ENCODE assay signal across 1 cellular context in the genomic region with DNA sequence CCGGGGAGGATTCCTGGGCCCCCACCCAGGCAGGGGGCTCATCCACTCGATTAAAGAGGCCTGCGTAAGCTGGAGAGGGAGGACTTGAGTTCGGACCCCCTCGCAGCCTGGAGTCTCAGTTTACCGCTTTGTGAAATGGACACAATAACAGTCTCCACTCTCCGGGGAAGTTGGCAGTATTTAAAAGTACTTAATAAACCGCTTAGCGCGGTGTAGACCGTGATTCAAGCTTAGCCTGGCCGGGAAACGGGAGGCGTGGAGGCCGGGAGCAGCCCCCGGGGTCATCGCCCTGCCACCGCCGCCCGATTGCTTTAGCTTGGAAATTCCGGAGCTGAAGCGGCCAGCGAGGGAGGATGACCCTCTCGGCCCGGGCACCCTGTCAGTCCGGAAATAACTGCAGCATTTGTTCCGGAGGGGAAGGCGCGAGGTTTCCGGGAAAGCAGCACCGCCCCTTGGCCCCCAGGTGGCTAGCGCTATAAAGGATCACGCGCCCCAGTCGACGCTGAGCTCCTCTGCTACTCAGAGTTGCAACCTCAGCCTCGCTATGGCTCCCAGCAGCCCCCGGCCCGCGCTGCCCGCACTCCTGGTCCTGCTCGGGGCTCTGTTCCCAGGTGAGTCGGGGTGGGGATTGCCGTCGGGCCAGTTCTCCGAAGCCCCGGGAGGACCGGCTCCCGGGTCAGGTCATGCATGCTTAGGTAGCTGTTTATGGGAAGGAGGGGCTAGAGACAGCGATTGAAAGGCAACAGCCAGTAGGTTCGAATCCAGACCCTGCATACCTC.
TF ChIP-seq lines count a peak whose summit lies in the region.

A gene with protein sequence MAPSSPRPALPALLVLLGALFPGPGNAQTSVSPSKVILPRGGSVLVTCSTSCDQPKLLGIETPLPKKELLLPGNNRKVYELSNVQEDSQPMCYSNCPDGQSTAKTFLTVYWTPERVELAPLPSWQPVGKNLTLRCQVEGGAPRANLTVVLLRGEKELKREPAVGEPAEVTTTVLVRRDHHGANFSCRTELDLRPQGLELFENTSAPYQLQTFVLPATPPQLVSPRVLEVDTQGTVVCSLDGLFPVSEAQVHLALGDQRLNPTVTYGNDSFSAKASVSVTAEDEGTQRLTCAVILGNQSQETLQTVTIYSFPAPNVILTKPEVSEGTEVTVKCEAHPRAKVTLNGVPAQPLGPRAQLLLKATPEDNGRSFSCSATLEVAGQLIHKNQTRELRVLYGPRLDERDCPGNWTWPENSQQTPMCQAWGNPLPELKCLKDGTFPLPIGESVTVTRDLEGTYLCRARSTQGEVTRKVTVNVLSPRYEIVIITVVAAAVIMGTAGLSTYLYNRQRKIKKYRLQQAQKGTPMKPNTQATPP (plus strand): TSS at position 505 of the 779 bp plus-strand sequence. CDS start 40 bp downstream, at position 545.

TF ChIP-seq in GM12878, 131 proteins besides CTCF, POLR2A, EP300 and RAD21 (continued from another document):
- TF ChIP-seq, protein P1, sequence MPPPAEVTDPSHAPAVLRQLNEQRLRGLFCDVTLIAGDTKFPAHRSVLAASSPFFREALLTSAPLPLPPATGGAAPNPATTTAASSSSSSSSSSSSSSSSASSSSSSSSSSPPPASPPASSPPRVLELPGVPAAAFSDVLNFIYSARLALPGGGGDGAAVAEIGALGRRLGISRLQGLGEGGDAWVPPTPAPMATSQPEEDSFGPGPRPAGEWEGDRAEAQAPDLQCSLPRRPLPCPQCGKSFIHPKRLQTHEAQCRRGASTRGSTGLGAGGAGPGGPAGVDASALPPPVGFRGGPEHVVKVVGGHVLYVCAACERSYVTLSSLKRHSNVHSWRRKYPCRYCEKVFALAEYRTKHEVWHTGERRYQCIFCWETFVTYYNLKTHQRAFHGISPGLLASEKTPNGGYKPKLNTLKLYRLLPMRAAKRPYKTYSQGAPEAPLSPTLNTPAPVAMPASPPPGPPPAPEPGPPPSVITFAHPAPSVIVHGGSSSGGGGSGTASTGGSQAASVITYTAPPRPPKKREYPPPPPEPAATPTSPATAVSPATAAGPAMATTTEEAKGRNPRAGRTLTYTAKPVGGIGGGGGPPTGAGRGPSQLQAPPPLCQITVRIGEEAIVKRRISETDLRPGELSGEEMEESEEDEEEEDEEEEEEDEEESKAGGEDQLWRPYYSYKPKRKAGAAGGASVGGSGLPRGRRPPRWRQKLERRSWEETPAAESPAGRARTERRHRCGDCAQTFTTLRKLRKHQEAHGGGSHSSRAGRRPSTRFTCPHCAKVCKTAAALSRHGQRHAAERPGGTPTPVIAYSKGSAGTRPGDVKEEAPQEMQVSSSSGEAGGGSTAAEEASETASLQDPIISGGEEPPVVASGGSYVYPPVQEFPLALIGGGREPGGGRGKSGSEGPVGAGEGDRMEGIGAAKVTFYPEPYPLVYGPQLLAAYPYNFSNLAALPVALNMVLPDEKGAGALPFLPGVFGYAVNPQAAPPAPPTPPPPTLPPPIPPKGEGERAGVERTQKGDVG (CRISPR knock-in tag; IDR thresholded peaks at IDR 0.05): no peak
- no peak for TF ChIP-seq KLF5 (IDR thresholded peaks at IDR 0.05; ENCODE audit: partially characterized antibody)
- 0 out of 2 replicates have a peak, but pooled peaks have one; percentile 17 for TF ChIP-seq BMI1 (IDR thresholded peaks at IDR 0.05; ENCODE audit: borderline replicate concordance)
- peak; percentile 62; the same call in 1 of the 2 replicates for TF ChIP-seq YY1 (IDR thresholded peaks at IDR 0.05; ENCODE audit: low read depth, low read length)
- no peak for TF ChIP-seq KAT2A (conservative IDR thresholded peaks at IDR 0.05; ENCODE audit: control insufficient read depth, low read depth, low read length)
- no peak for TF ChIP-seq MEF2B (IDR thresholded peaks at IDR 0.05; ENCODE audit: partially characterized antibody, poor library complexity, severe bottlenecking)
- TF ChIP-seq, protein P2, sequence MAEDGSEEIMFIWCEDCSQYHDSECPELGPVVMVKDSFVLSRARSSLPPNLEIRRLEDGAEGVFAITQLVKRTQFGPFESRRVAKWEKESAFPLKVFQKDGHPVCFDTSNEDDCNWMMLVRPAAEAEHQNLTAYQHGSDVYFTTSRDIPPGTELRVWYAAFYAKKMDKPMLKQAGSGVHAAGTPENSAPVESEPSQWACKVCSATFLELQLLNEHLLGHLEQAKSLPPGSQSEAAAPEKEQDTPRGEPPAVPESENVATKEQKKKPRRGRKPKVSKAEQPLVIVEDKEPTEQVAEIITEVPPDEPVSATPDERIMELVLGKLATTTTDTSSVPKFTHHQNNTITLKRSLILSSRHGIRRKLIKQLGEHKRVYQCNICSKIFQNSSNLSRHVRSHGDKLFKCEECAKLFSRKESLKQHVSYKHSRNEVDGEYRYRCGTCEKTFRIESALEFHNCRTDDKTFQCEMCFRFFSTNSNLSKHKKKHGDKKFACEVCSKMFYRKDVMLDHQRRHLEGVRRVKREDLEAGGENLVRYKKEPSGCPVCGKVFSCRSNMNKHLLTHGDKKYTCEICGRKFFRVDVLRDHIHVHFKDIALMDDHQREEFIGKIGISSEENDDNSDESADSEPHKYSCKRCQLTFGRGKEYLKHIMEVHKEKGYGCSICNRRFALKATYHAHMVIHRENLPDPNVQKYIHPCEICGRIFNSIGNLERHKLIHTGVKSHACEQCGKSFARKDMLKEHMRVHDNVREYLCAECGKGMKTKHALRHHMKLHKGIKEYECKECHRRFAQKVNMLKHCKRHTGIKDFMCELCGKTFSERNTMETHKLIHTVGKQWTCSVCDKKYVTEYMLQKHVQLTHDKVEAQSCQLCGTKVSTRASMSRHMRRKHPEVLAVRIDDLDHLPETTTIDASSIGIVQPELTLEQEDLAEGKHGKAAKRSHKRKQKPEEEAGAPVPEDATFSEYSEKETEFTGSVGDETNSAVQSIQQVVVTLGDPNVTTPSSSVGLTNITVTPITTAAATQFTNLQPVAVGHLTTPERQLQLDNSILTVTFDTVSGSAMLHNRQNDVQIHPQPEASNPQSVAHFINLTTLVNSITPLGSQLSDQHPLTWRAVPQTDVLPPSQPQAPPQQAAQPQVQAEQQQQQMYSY (CRISPR knock-in tag; IDR thresholded peaks at IDR 0.05): no peak
- TF ChIP-seq, protein P3, sequence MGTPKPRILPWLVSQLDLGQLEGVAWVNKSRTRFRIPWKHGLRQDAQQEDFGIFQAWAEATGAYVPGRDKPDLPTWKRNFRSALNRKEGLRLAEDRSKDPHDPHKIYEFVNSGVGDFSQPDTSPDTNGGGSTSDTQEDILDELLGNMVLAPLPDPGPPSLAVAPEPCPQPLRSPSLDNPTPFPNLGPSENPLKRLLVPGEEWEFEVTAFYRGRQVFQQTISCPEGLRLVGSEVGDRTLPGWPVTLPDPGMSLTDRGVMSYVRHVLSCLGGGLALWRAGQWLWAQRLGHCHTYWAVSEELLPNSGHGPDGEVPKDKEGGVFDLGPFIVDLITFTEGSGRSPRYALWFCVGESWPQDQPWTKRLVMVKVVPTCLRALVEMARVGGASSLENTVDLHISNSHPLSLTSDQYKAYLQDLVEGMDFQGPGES (IDR thresholded peaks at IDR 0.05): no peak
- 0 out of 4 replicates have a peak, but pooled peaks of 1 of the 2 experiments have one; percentile 0 for TF ChIP-seq SRF (IDR thresholded peaks at IDR 0.05; ENCODE audit: low read depth in 2 of 2, low read length in 2 of 2)
- TF ChIP-seq ZNF622 (IDR thresholded peaks at IDR 0.05): no peak
- no peak; the same call in 1 of the 2 replicates for TF ChIP-seq WRNIP1 (IDR thresholded peaks at IDR 0.05; ENCODE audit: borderline replicate concordance, low read depth, low read length)
- peak; percentile 35 for TF ChIP-seq RUNX3 (IDR thresholded peaks at IDR 0.05; ENCODE audit: low read length)
- TF ChIP-seq, protein P4, sequence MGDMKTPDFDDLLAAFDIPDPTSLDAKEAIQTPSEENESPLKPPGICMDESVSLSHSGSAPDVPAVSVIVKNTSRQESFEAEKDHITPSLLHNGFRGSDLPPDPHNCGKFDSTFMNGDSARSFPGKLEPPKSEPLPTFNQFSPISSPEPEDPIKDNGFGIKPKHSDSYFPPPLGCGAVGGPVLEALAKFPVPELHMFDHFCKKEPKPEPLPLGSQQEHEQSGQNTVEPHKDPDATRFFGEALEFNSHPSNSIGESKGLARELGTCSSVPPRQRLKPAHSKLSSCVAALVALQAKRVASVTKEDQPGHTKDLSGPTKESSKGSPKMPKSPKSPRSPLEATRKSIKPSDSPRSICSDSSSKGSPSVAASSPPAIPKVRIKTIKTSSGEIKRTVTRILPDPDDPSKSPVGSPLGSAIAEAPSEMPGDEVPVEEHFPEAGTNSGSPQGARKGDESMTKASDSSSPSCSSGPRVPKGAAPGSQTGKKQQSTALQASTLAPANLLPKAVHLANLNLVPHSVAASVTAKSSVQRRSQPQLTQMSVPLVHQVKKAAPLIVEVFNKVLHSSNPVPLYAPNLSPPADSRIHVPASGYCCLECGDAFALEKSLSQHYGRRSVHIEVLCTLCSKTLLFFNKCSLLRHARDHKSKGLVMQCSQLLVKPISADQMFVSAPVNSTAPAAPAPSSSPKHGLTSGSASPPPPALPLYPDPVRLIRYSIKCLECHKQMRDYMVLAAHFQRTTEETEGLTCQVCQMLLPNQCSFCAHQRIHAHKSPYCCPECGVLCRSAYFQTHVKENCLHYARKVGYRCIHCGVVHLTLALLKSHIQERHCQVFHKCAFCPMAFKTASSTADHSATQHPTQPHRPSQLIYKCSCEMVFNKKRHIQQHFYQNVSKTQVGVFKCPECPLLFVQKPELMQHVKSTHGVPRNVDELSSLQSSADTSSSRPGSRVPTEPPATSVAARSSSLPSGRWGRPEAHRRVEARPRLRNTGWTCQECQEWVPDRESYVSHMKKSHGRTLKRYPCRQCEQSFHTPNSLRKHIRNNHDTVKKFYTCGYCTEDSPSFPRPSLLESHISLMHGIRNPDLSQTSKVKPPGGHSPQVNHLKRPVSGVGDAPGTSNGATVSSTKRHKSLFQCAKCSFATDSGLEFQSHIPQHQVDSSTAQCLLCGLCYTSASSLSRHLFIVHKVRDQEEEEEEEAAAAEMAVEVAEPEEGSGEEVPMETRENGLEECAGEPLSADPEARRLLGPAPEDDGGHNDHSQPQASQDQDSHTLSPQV (IDR thresholded peaks at IDR 0.05): no peak
- TF ChIP-seq, protein P5, sequence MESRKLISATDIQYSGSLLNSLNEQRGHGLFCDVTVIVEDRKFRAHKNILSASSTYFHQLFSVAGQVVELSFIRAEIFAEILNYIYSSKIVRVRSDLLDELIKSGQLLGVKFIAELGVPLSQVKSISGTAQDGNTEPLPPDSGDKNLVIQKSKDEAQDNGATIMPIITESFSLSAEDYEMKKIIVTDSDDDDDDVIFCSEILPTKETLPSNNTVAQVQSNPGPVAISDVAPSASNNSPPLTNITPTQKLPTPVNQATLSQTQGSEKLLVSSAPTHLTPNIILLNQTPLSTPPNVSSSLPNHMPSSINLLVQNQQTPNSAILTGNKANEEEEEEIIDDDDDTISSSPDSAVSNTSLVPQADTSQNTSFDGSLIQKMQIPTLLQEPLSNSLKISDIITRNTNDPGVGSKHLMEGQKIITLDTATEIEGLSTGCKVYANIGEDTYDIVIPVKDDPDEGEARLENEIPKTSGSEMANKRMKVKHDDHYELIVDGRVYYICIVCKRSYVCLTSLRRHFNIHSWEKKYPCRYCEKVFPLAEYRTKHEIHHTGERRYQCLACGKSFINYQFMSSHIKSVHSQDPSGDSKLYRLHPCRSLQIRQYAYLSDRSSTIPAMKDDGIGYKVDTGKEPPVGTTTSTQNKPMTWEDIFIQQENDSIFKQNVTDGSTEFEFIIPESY (IDR thresholded peaks at IDR 0.05): no peak
- TF ChIP-seq, protein P6, sequence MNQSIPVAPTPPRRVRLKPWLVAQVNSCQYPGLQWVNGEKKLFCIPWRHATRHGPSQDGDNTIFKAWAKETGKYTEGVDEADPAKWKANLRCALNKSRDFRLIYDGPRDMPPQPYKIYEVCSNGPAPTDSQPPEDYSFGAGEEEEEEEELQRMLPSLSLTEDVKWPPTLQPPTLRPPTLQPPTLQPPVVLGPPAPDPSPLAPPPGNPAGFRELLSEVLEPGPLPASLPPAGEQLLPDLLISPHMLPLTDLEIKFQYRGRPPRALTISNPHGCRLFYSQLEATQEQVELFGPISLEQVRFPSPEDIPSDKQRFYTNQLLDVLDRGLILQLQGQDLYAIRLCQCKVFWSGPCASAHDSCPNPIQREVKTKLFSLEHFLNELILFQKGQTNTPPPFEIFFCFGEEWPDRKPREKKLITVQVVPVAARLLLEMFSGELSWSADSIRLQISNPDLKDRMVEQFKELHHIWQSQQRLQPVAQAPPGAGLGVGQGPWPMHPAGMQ (IDR thresholded peaks at IDR 0.05; ENCODE audit: borderline replicate concordance): no peak
- no peak for TF ChIP-seq SUPT20H (IDR thresholded peaks at IDR 0.05; ENCODE audit: borderline replicate concordance, control insufficient read depth, low read depth, low read length)
- TF ChIP-seq, protein P7, sequence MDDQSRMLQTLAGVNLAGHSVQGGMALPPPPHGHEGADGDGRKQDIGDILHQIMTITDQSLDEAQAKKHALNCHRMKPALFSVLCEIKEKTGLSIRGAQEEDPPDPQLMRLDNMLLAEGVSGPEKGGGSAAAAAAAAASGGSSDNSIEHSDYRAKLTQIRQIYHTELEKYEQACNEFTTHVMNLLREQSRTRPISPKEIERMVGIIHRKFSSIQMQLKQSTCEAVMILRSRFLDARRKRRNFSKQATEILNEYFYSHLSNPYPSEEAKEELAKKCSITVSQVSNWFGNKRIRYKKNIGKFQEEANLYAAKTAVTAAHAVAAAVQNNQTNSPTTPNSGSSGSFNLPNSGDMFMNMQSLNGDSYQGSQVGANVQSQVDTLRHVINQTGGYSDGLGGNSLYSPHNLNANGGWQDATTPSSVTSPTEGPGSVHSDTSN (IDR thresholded peaks at IDR 0.05; ENCODE audit: insufficient replicate concordance, low read depth, low read length): peak; percentile 41
- no peak; the same call in 1 of the 2 replicates for TF ChIP-seq LARP7 (IDR thresholded peaks at IDR 0.05)
